ENCODE assay signal across 25 cellular contexts in genomic region chr5:164636456-164636855, GRCh38.
"Had no signal": no experiment of that assay in that cellular context is flagged by ENCODE, and none has a peak within 500 bp of the region (broad histone marks: within the 10 kb centered on the region; RNA-seq: fewer than 3 reads in every experiment).

No MANE protein-coding gene starts in this region.

- DNase-seq: activated CD4-positive, alpha-beta memory T cell treated with anti-CD3 and anti-CD28 coated beads for 36 hours; activated CD4-positive, alpha-beta T cell treated with anti-CD3 and anti-CD28 coated beads for 36 hours; activated CD4-positive, alpha-beta T cell treated with anti-CD3 and anti-CD28 coated beads, Interleukin-2, amount 10 ng/mL, durations not matched to agents 24 days and 14 days; activated CD4-positive, CD25-positive, alpha-beta regulatory T cell; activated CD4-positive, CD25-positive, alpha-beta regulatory T cell treated with anti-CD3 and anti-CD28 coated beads, Interleukin-2, amount 50 U/mL, for 72 hours; activated CD8-positive, alpha-beta memory T cell treated with anti-CD3 and anti-CD28 coated beads, Interleukin-2, amount 10 ng/mL, durations not matched to agents 7 days and 5 days; activated CD8-positive, alpha-beta memory T cell treated with anti-CD3 and anti-CD28 coated beads, Interleukin-2, amount 50 U/mL, for 4 hours; activated CD8-positive, alpha-beta T cell treated with anti-CD3 and anti-CD28 coated beads, Interleukin-2, amount 10 ng/mL, durations not matched to agents 7 days and 5 days; activated effector memory CD4-positive, alpha-beta T cell treated with anti-CD3 and anti-CD28 coated beads, Interleukin-2, amount 50 U/mL, for 16 hours; activated naive CD4-positive, alpha-beta T cell treated with anti-CD3 and anti-CD28 coated beads for 36 hours; activated naive CD8-positive, alpha-beta T cell treated with anti-CD3 and anti-CD28 coated beads for 36 hours; activated naive CD8-positive, alpha-beta T cell treated with anti-CD3 and anti-CD28 coated beads, Interleukin-2, amount 50 U/mL, for 24 hours; activated T-cell treated with anti-CD3 and anti-CD28 coated beads, Interleukin-2, amount 50 U/mL, for 1 hour; activated T-cell treated with anti-CD3 and anti-CD28 coated beads, Interleukin-2, amount 50 U/mL, for 48 hours; adrenal gland; amygdala; aorta; body of pancreas; caudate nucleus; colonic mucosa; effector CD8-positive, alpha-beta T cell; foreskin fibroblast; head of caudate nucleus; T-helper 2 cell had no signal

- H3K27me3 ChIP-seq: adrenal gland, body of pancreas, colonic mucosa had no signal

- H3K9me3 ChIP-seq: adrenal gland, body of pancreas, colonic mucosa had no signal

- H3K36me3 ChIP-seq: adrenal gland, colonic mucosa had no signal

- ATAC-seq: activated CD4-positive, alpha-beta T cell treated with anti-CD3 and anti-CD28 coated beads for 36 hours; activated CD8-positive, alpha-beta memory T cell treated with anti-CD3 and anti-CD28 coated beads, Interleukin-2, amount 10 ng/mL, durations not matched to agents 7 days and 5 days; activated CD8-positive, alpha-beta T cell treated with anti-CD3 and anti-CD28 coated beads, Interleukin-2, amount 10 ng/mL, durations not matched to agents 7 days and 5 days; activated naive CD8-positive, alpha-beta T cell treated with anti-CD3 and anti-CD28 coated beads, Interleukin-2, amount 50 U/mL, for 24 hours; body of pancreas had no signal

- H3K27ac ChIP-seq: adrenal gland, body of pancreas, colonic mucosa, epithelial cell of prostate had no signal

- H3K4me1 ChIP-seq: adrenal gland, body of pancreas, colonic mucosa had no signal

- H3K4me3 ChIP-seq: adrenal gland, body of pancreas, colonic mucosa had no signal
